ENCODE assay signal across 1 cellular context in the genomic region with DNA sequence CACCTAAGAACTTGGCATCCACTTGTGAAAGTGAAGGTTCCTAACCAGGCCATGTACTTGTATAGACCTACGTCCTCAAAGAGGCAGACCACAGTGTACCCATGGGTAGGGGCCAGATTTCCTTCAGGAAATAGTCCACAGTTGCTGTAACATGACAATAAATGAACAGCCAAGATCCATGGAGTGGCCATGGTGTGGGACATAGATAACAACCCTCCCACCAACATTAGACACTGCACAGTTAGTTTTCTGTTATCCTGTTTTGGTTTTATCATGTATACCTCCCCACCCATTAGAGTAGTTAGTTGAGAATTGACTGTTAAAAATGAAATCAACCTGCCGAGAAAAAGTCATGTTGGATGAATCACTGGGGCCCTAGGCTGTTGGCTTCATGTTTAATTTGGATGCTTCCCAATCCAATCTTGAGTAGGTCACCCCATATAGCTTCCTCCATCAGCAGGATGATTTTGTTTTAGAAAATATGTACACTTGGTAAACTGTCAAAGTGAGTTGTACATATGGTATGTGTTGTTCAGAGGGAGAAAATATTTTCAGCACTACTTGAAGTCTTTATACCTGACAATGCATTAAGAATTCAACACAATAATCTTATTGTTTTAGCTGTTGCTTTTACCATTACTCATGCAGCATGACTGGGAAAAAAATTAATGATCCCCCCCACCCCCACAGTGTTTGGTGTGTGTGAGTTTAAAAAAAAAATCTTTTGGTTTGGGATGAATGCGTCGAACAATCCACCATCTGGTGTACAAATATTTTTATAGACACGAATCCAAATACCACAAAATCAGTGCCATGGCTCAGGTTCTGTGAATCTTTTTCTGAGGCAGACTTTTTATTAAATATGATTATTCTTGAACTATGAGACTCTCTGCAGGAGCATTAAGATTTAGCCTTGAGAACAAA.
TF ChIP-seq lines count a peak whose summit lies in the region.

No MANE protein-coding gene starts in this region.

TF ChIP-seq in A549, 52 proteins besides CTCF, POLR2A, EP300 and RAD21 (continued from another document):
- TF ChIP-seq, protein P1, sequence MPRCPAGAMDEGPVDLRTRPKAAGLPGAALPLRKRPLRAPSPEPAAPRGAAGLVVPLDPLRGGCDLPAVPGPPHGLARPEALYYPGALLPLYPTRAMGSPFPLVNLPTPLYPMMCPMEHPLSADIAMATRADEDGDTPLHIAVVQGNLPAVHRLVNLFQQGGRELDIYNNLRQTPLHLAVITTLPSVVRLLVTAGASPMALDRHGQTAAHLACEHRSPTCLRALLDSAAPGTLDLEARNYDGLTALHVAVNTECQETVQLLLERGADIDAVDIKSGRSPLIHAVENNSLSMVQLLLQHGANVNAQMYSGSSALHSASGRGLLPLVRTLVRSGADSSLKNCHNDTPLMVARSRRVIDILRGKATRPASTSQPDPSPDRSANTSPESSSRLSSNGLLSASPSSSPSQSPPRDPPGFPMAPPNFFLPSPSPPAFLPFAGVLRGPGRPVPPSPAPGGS (IDR thresholded peaks at IDR 0.05), result peak; percentile 68; the same call in 1 of the 3 replicates
- TF ChIP-seq ZNF302 (CRISPR knock-in tag; IDR thresholded peaks at IDR 0.05) (no peak), FOSL2 (IDR thresholded peaks at IDR 0.05) (peak; percentile 79), FOSL2 (CRISPR knock-in tag; IDR thresholded peaks at IDR 0.05) (peak; percentile 87), MAFK (IDR thresholded peaks at IDR 0.05; ENCODE audit: partially characterized antibody) (peak; percentile 71), USF2 (IDR thresholded peaks at IDR 0.05) (no peak), JUN (IDR thresholded peaks at IDR 0.05) (peak in 1 of 2 experiments; percentile 71; a peak in 4 of 5 replicates), RNF2 (IDR thresholded peaks at IDR 0.05; ENCODE audit: borderline replicate concordance, low read depth) (no peak), KDM5A (IDR thresholded peaks at IDR 0.05) (no peak), ZSCAN20 (CRISPR knock-in tag; IDR thresholded peaks at IDR 0.05) (no peak), PBX3 (IDR thresholded peaks at IDR 0.05) (no peak), BHLHE40 (IDR thresholded peaks at IDR 0.05; ENCODE audit: low read depth, low read length) (no peak), FOXS1 (CRISPR knock-in tag; IDR thresholded peaks at IDR 0.05) (peak; percentile 84; the same call in 1 of the 2 replicates), ATOH8 (CRISPR knock-in tag; IDR thresholded peaks at IDR 0.05; ENCODE audit: low read depth) (no peak), POLR2AphosphoS2 (conservative IDR thresholded peaks at IDR 0.05; ENCODE audit: low read length) (no peak), MAZ (IDR thresholded peaks at IDR 0.05; ENCODE audit: borderline replicate concordance, low read depth, low read length) (no peak), RFX5 (IDR thresholded peaks at IDR 0.05) (no peak), GATA3 (IDR thresholded peaks at IDR 0.05; ENCODE audit: borderline replicate concordance) (peak; percentile 93), SREBF2 (IDR thresholded peaks at IDR 0.05) (no peak), ZFP36 (IDR thresholded peaks at IDR 0.05; ENCODE audit: borderline replicate concordance, partially characterized antibody) (no peak), ELK1 (IDR thresholded peaks at IDR 0.05; ENCODE audit: low read depth, low read length) (no peak), HDAC2 (IDR thresholded peaks at IDR 0.05) (no peak), TFCP2L1 (CRISPR knock-in tag; IDR thresholded peaks at IDR 0.05) (no peak)
- TF ChIP-seq, protein P2, sequence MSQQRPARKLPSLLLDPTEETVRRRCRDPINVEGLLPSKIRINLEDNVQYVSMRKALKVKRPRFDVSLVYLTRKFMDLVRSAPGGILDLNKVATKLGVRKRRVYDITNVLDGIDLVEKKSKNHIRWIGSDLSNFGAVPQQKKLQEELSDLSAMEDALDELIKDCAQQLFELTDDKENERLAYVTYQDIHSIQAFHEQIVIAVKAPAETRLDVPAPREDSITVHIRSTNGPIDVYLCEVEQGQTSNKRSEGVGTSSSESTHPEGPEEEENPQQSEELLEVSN (IDR thresholded peaks at IDR 0.05; ENCODE audit: borderline replicate concordance, low read depth), result no peak
- TF ChIP-seq, protein P3, sequence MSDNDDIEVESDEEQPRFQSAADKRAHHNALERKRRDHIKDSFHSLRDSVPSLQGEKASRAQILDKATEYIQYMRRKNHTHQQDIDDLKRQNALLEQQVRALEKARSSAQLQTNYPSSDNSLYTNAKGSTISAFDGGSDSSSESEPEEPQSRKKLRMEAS (IDR thresholded peaks at IDR 0.05), result peak; percentile 54; the same call in 1 of the 2 replicates
